In genomic region chr18:8631265-8631664, GRCh38 we compare ENCODE assay signal across 24 cellular contexts.
"Had no signal": no experiment of that assay in that cellular context is flagged by ENCODE, and none has a peak within 500 bp of the region (broad histone marks: within the 10 kb centered on the region; RNA-seq: fewer than 3 reads in every experiment).

No MANE protein-coding gene starts in this region.

- DNase-seq: activated CD4-positive, alpha-beta memory T cell treated with anti-CD3 and anti-CD28 coated beads, Interleukin-2, amount 10 ng/mL, durations not matched to agents 7 days and 5 days; activated CD4-positive, alpha-beta T cell treated with anti-CD3 and anti-CD28 coated beads for 1 hour; activated CD4-positive, alpha-beta T cell treated with anti-CD3 and anti-CD28 coated beads for 4 hours; activated CD4-positive, alpha-beta T cell treated with anti-CD3 and anti-CD28 coated beads, Interleukin-2, amount 10 ng/mL, durations not matched to agents 7 days and 5 days; activated CD4-positive, alpha-beta T cell treated with anti-CD3 and anti-CD28 coated beads, Interleukin-2, amount 50 U/mL, for 4 hours; activated CD8-positive, alpha-beta memory T cell treated with anti-CD3 and anti-CD28 coated beads, Interleukin-2, amount 50 U/mL, for 48 hours; activated gamma-delta T cell; activated naive CD4-positive, alpha-beta T cell; activated naive CD4-positive, alpha-beta T cell treated with anti-CD3 and anti-CD28 coated beads, Interleukin-2, amount 10 ng/mL, durations not matched to agents 7 days and 5 days; activated T-cell treated with anti-CD3 and anti-CD28 coated beads for 4 hours; activated T-cell treated with anti-CD3 and anti-CD28 coated beads, Interleukin-2, amount 50 U/mL, for 24 hours; activated T-cell treated with anti-CD3 and anti-CD28 coated beads, Interleukin-2, amount 50 U/mL, for 72 hours; adrenal gland; aorta; body of pancreas; central memory CD4-positive, alpha-beta T cell; cerebellar nuclear complex; colonic mucosa; effector CD8-positive, alpha-beta T cell; foreskin fibroblast; T-helper 1 cell; T-helper 17 cell had no signal

- H3K27me3 Mint-ChIP-seq: activated CD4-positive, alpha-beta memory T cell treated with anti-CD3 and anti-CD28 coated beads, Interleukin-2, amount 10 ng/mL, durations not matched to agents 7 days and 5 days; activated CD4-positive, alpha-beta T cell treated with anti-CD3 and anti-CD28 coated beads, Interleukin-2, amount 10 ng/mL, durations not matched to agents 7 days and 5 days; activated naive CD4-positive, alpha-beta T cell treated with anti-CD3 and anti-CD28 coated beads, Interleukin-2, amount 10 ng/mL, durations not matched to agents 7 days and 5 days; activated T-cell treated with anti-CD3 and anti-CD28 coated beads, Interleukin-2, amount 50 U/mL, for 24 hours; T-helper 17 cell had no signal

- H3K4me3 Mint-ChIP-seq: activated CD4-positive, alpha-beta memory T cell treated with anti-CD3 and anti-CD28 coated beads, Interleukin-2, amount 10 ng/mL, durations not matched to agents 7 days and 5 days; activated CD4-positive, alpha-beta T cell treated with anti-CD3 and anti-CD28 coated beads, Interleukin-2, amount 10 ng/mL, durations not matched to agents 7 days and 5 days; activated naive CD4-positive, alpha-beta T cell treated with anti-CD3 and anti-CD28 coated beads, Interleukin-2, amount 10 ng/mL, durations not matched to agents 7 days and 5 days; activated T-cell treated with anti-CD3 and anti-CD28 coated beads, Interleukin-2, amount 50 U/mL, for 24 hours; activated T-cell treated with anti-CD3 and anti-CD28 coated beads, Interleukin-2, amount 50 U/mL, for 72 hours; T-helper 17 cell had no signal

- ATAC-seq: activated naive CD4-positive, alpha-beta T cell treated with anti-CD3 and anti-CD28 coated beads, Interleukin-2, amount 50 U/mL, for 72 hours; activated T-cell treated with anti-CD3 and anti-CD28 coated beads, Interleukin-2, amount 50 U/mL, for 72 hours; body of pancreas; esophagus mucosa; T-helper 17 cell had no signal

- H3K27ac ChIP-seq: adrenal gland, body of pancreas, colonic mucosa had no signal

- H3K4me3 ChIP-seq: adrenal gland, body of pancreas, colonic mucosa had no signal

- H3K4me1 Mint-ChIP-seq: activated naive CD4-positive, alpha-beta T cell treated with anti-CD3 and anti-CD28 coated beads, Interleukin-2, amount 10 ng/mL, durations not matched to agents 7 days and 5 days had no signal

- H3K9me3 ChIP-seq: adrenal gland, body of pancreas, colonic mucosa had no signal

- H3K9me3 Mint-ChIP-seq: activated CD4-positive, alpha-beta memory T cell treated with anti-CD3 and anti-CD28 coated beads, Interleukin-2, amount 10 ng/mL, durations not matched to agents 7 days and 5 days; activated CD4-positive, alpha-beta T cell treated with anti-CD3 and anti-CD28 coated beads, Interleukin-2, amount 10 ng/mL, durations not matched to agents 7 days and 5 days; activated naive CD4-positive, alpha-beta T cell treated with anti-CD3 and anti-CD28 coated beads, Interleukin-2, amount 10 ng/mL, durations not matched to agents 7 days and 5 days; activated naive CD4-positive, alpha-beta T cell treated with anti-CD3 and anti-CD28 coated beads, Interleukin-2, amount 50 U/mL, for 72 hours; activated T-cell treated with anti-CD3 and anti-CD28 coated beads, Interleukin-2, amount 50 U/mL, for 24 hours; activated T-cell treated with anti-CD3 and anti-CD28 coated beads, Interleukin-2, amount 50 U/mL, for 72 hours had no signal

- H3K4me1 ChIP-seq: adrenal gland, colonic mucosa had no signal

- H3K27ac Mint-ChIP-seq: activated CD4-positive, alpha-beta memory T cell treated with anti-CD3 and anti-CD28 coated beads, Interleukin-2, amount 10 ng/mL, durations not matched to agents 7 days and 5 days; activated CD4-positive, alpha-beta T cell treated with anti-CD3 and anti-CD28 coated beads, Interleukin-2, amount 10 ng/mL, durations not matched to agents 7 days and 5 days; activated naive CD4-positive, alpha-beta T cell treated with anti-CD3 and anti-CD28 coated beads, Interleukin-2, amount 10 ng/mL, durations not matched to agents 7 days and 5 days; activated naive CD4-positive, alpha-beta T cell treated with anti-CD3 and anti-CD28 coated beads, Interleukin-2, amount 50 U/mL, for 72 hours; activated T-cell treated with anti-CD3 and anti-CD28 coated beads, Interleukin-2, amount 50 U/mL, for 24 hours; activated T-cell treated with anti-CD3 and anti-CD28 coated beads, Interleukin-2, amount 50 U/mL, for 72 hours; T-helper 17 cell had no signal

- H3K27me3 ChIP-seq: adrenal gland, body of pancreas, colonic mucosa had no signal
